In genomic region chr16:20906871-20907255, GRCh38 we compare ENCODE assay signal across 17 cellular contexts. TPM values are rescaled to one million over a fixed set of nuclear protein-coding genes. Genes with fewer than 3 reads are reported as not detected.
DNase-seq lines count a peak whose midpoint lies in the region; ATAC-seq and TF ChIP-seq lines count a peak whose summit lies in the region.
"Had no signal": no experiment of that assay in that cellular context is flagged by ENCODE, and none has a peak within 500 bp of the region (broad histone marks: within the 10 kb centered on the region; RNA-seq: fewer than 3 reads in every experiment).

No MANE protein-coding gene starts in this region.

- H3K9me3 ChIP-seq in HCT116 (ENCODE audit: control insufficient read depth in 1 of 2, insufficient read depth in 1 of 2, low read depth in 1 of 2, low read length in 2 of 2): no peaks in the 10 kb centered on the region
- H3K9me3 ChIP-seq in body of pancreas: no peaks in the 10 kb centered on the region
- H3K9me3 ChIP-seq in lung (ENCODE audit: control insufficient read depth in 2 of 2, insufficient read depth in 1 of 2, low read length in 1 of 2): no peaks in the 10 kb centered on the region
- no peaks in the 10 kb centered on the region for H3K9me3 ChIP-seq in stomach smooth muscle (ENCODE audit: control insufficient read depth in 2 of 2, low read length in 2 of 2)
- H3K9me3 ChIP-seq: ovary had no signal

- WGBS in body of pancreas, 2 donors: 81 to 87% methylated on average over 3 of the region's 3 CpGs
- 80 to 81% methylated on average over 3 of the region's 3 CpGs for WGBS in lung, 2 donors

- no peaks in the 10 kb centered on the region for H3K9me2 ChIP-seq in HCT116 (ENCODE audit: insufficient read depth)

- TF ChIP-seq POLR2A in HCT116 (IDR thresholded peaks at IDR 0.05; ENCODE audit: borderline replicate concordance, extremely low read depth, insufficient read depth, insufficient read length): no peak
- TF ChIP-seq POLR2A in body of pancreas (IDR thresholded peaks at IDR 0.05): no peak

- H3K4me3 ChIP-seq in HCT116 (replicated peaks in 1 of 2; ENCODE audit: low read depth in 1 of 2, low read length in 2 of 2) (0 out of 4 replicates have a peak overlapping the region, but pooled peaks of 1 of the 2 experiments have one; percentile 5), body of pancreas (no peak overlapping the region), lung (no peak overlapping the region), stomach smooth muscle (ENCODE audit: low read length in 2 of 2) (peak overlapping the region in 1 of 2 donors; percentile 0)
- H3K4me3 ChIP-seq: ovary had no signal

- TF ChIP-seq RAD21 in HCT116 (IDR thresholded peaks at IDR 0.05; ENCODE audit: low read depth): no peak

- no peak for DNase-seq in HCT116 (ENCODE audit: low read depth, low spot score)
- no peak for DNase-seq in body of pancreas
- no peak for DNase-seq in lung (ENCODE audit: low spot score)
- DNase-seq in NCI-H1105 treated with DMSO at 0.1 percent for 48 hours (lab: John Stamatoyannopoulos, UW): no peak
- no peak for DNase-seq in iPS-NIHi7 (ENCODE audit: extremely low spot score)
- no peak for DNase-seq in medulla oblongata (ENCODE audit: extremely low spot score)
- DNase-seq: activated CD4-positive, alpha-beta T cell treated with anti-CD3 and anti-CD28 coated beads, Interleukin-2, amount 50 U/mL, for 4 hours; anterior cingulate cortex; CD4-positive, CD25-positive, alpha-beta regulatory T cell; effector CD8-positive, alpha-beta T cell; head of caudate nucleus; MV-4-11; NCI-H2171 treated with DMSO at 0.1 percent for 48 hours; stimulated activated CD4-positive, alpha-beta T cell treated with anti-CD3 and anti-CD28 coated beads, Interleukin-2, amount 100 ng/mL, for 24 hours had no signal

- no TSS peak for BruUV-seq in HCT116 (replicated peaks; lab: Mats Ljungman, UMichigan)

- peak overlapping the region; percentile 24 for H3K9ac ChIP-seq in HCT116 (ENCODE audit: low read length)
- peak overlapping the region in 1 of 2 donors; percentile 37 for H3K9ac ChIP-seq in stomach smooth muscle (ENCODE audit: low read length in 2 of 2)

- H3K36me3 ChIP-seq in HCT116 (ENCODE audit: control insufficient read depth in 1 of 2, insufficient read depth in 2 of 2, low read length in 2 of 2): no peaks in the 10 kb centered on the region
- no peaks in the 10 kb centered on the region for H3K36me3 ChIP-seq in body of pancreas (replicated peaks in 1 of 2; ENCODE audit: insufficient read depth in 1 of 2, low read depth in 2 of 2)
- no peaks in the 10 kb centered on the region for H3K36me3 ChIP-seq in lung (ENCODE audit: control insufficient read depth in 2 of 2, insufficient read depth in 2 of 2, low read length in 2 of 2)
- H3K36me3 ChIP-seq in stomach smooth muscle (ENCODE audit: control insufficient read depth in 2 of 2, insufficient read depth in 2 of 2, low read length in 2 of 2): peaks cover 0 to 4% of the 10 kb centered on the region in 2 donors
- H3K36me3 ChIP-seq: ovary had no signal

- no peaks in the 10 kb centered on the region for H4K20me1 ChIP-seq in HCT116 (ENCODE audit: insufficient read depth)

- H3K27ac ChIP-seq in HCT116 (ENCODE audit: low read depth, low read length): peak overlapping the region; percentile 85; the same call in 1 of the 2 replicates
- peak overlapping the region in 3 of 4 donors; percentile 22 to 95 (median 70) for H3K27ac ChIP-seq in body of pancreas
- H3K27ac ChIP-seq in lung (ENCODE audit: low read depth in 1 of 2, low read length in 1 of 2): peak overlapping the region; percentile 69 to 82
- H3K27ac ChIP-seq in stomach smooth muscle (ENCODE audit: low read length): peak overlapping the region; percentile 42
- H3K27ac ChIP-seq: ovary had no signal

- H3K79me2 ChIP-seq in HCT116 (ENCODE audit: insufficient read depth, low read length): peaks cover 9% of the 10 kb centered on the region

- ATAC-seq in HCT116 (peak; percentile 6; the same call in 1 of the 2 replicates), body of pancreas (no peak), lung (ENCODE audit: insufficient read depth, low FRiP score) (no peak), GM18867 (IDR thresholded peaks at IDR 0.05; ENCODE audit: unreplicated experiment) (no peak)

- H2AFZ ChIP-seq in HCT116 (ENCODE audit: low read depth, low read length, poor library complexity, severe bottlenecking): no peak overlapping the region

- RAD21 ChIA-PET in HCT116 (lab: Charles Lee; ENCODE audit: low non-redundant PET in 1 of 2, low total read pairs in 2 of 2, uncharacterized antibody in 2 of 2, unreplicated experiment in 2 of 2): no interaction called here

- CTCF ChIA-PET in HCT116 (lab: Charles Lee): no interaction called here

- H3K27me3 ChIP-seq in HCT116 (ENCODE audit: insufficient read depth, low read length): no peaks in the 10 kb centered on the region
- no peaks in the 10 kb centered on the region for H3K27me3 ChIP-seq in body of pancreas
- no peaks in the 10 kb centered on the region for H3K27me3 ChIP-seq in lung (ENCODE audit: control insufficient read depth, insufficient read depth)
- H3K27me3 ChIP-seq in stomach smooth muscle (ENCODE audit: control insufficient read depth in 1 of 2, insufficient read depth in 2 of 2, low read length in 2 of 2): no peaks in the 10 kb centered on the region
- H3K27me3 ChIP-seq: ovary had no signal

- H3K4me2 ChIP-seq in HCT116 (ENCODE audit: low read length): peak overlapping the region; percentile 63

- H3K4me1 ChIP-seq in HCT116 (ENCODE audit: control insufficient read depth in 1 of 2, insufficient read depth in 2 of 2, low read length in 2 of 2) (peaks cover 70 to 90% of the 10 kb centered on the region in 2 experiments), body of pancreas (peaks cover 56% of the 10 kb centered on the region), lung (ENCODE audit: control insufficient read depth in 2 of 2, insufficient read depth in 2 of 2, low read length in 2 of 2) (peaks cover 20 to 50% of the 10 kb centered on the region in 2 donors), stomach smooth muscle (ENCODE audit: control insufficient read depth, insufficient read depth, low read length) (peaks cover 39% of the 10 kb centered on the region)

- POLR2A ChIA-PET in HCT116 (lab: Charles Lee): no interaction called here

- TF ChIP-seq CTCF in HCT116 (IDR thresholded peaks at IDR 0.05 in 2 of 3, conservative IDR thresholded peaks at IDR 0.05 in 1 of 3; ENCODE audit: borderline replicate concordance in 1 of 3, insufficient read depth in 1 of 3, low read depth in 2 of 3, low read length in 2 of 3) (no peak), body of pancreas (IDR thresholded peaks at IDR 0.05) (no peak), lung (IDR thresholded peaks at IDR 0.05; ENCODE audit: control extremely low read depth, extremely low read depth) (no peak)

- intact Hi-C loops in HCT116 (cut with micrococcal nuclease): loop anchor here (10.0 kb wide), 1 partner anchor 398 kb away; no protein-coding TSS in a partner anchor
- intact Hi-C loops in body of pancreas (cut with DNase I): loop anchor here (10.0 kb wide), 1 partner anchor 52 kb away; no protein-coding TSS in a partner anchor

TF ChIP-seq in HCT116, 20 proteins besides CTCF, POLR2A, EP300 and RAD21:
- no peak for TF ChIP-seq EZH2phosphoT487 (IDR thresholded peaks at IDR 0.05; ENCODE audit: borderline replicate concordance)
- no peak for TF ChIP-seq ELF1 (IDR thresholded peaks at IDR 0.05; ENCODE audit: borderline replicate concordance, low read depth)
- no peak for TF ChIP-seq SP1 (IDR thresholded peaks at IDR 0.05; ENCODE audit: low read depth)
- no peak for TF ChIP-seq SIN3A (IDR thresholded peaks at IDR 0.05; ENCODE audit: low read depth)
- TF ChIP-seq YY1 (IDR thresholded peaks at IDR 0.05; ENCODE audit: extremely low read depth, insufficient replicate concordance, low read depth, low read length): no peak
- no peak for TF ChIP-seq SRF (IDR thresholded peaks at IDR 0.05; ENCODE audit: low read depth)
- no peak for TF ChIP-seq MAX (IDR thresholded peaks at IDR 0.05)
- TF ChIP-seq CEBPB (IDR thresholded peaks at IDR 0.05; ENCODE audit: low read depth): no peak
- TF ChIP-seq ATF3 (IDR thresholded peaks at IDR 0.05): no peak
- TF ChIP-seq EZH2 (IDR thresholded peaks at IDR 0.05): no peak
- no peak for TF ChIP-seq POLR2AphosphoS5 (IDR thresholded peaks at IDR 0.05; ENCODE audit: low read depth, low read length)

RNA-seq across cellular contexts. Expression of gene LYRM1, which starts 6.3 kb away (rescaled TPM):
- total RNA-seq in HCT116 (2021; ENCODE audit: unreplicated experiment) (26.7 TPM), body of pancreas (10 to 100 TPM; 13.5 to 18.9 TPM), lung (10 to 100 TPM; 27.8 to 29.8 TPM)
- 41.5 and 44.9 TPM in 2 replicates for polyA plus RNA-seq in HCT116 (2012)
- polyA plus RNA-seq in lung: 10 to 100 TPM; 32.5 to 50.5 TPM

RNA-seq across cellular contexts. Expression of gene DCUN1D3, which starts 6.7 kb away (rescaled TPM):
- total RNA-seq in HCT116 (2021; ENCODE audit: unreplicated experiment) (16.4 TPM), body of pancreas (10 to 100 TPM in 1 of 2 donors, 1 to 10 TPM in 1; 7.5 to 14.5 TPM), lung (10 to 100 TPM; 12.2 to 27.8 TPM)
- polyA plus RNA-seq in HCT116 (2012): 7.4 and 7.7 TPM in 2 replicates
- 1 to 10 TPM; 6.1 to 6.6 TPM for polyA plus RNA-seq in lung
